Comparison of ENCODE assay signal across 18 cellular contexts in the genomic region with DNA sequence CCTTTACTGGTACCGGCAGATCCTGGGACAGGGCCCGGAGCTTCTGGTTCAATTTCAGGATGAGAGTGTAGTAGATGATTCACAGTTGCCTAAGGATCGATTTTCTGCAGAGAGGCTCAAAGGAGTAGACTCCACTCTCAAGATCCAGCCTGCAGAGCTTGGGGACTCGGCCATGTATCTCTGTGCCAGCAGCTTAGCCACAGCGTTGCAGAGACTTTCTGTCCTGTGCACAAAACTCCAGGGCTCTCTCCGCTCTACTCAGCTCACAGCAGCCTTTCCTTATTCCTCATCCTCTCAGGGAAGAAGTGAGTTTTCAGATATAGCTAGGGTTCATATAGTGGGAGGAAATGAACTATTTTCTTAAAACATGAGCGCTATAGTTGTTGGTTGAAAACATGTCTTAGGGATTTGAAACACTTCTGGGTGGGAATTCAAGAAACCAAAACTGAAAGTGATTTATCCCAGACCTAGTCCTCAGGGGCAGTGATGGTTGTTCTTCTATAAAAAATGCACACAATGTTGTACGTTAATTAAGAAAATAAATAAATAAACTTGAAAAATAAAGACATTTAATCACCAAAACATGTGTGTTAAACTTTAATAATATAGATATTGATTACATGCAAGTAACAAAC.
A peak's percentile ranks its signal among the peaks of the same experiment; 100 is the strongest.
DNase-seq lines count a peak whose midpoint lies in the region; ATAC-seq and TF ChIP-seq lines count a peak whose summit lies in the region.
"Had no signal": no experiment of that assay in that cellular context is flagged by ENCODE, and none has a peak within 500 bp of the region (broad histone marks: within the 10 kb centered on the region; RNA-seq: fewer than 3 reads in every experiment).

No MANE protein-coding gene starts in this region.

- H3K27me3 ChIP-seq in skeletal muscle tissue (ENCODE audit: control insufficient read depth in 3 of 3, insufficient read depth in 3 of 3, low read length in 3 of 3) (no peaks in the 10 kb centered on the region), mesendoderm (ENCODE audit: insufficient read depth, low read length, poor library complexity) (no peaks in the 10 kb centered on the region), thyroid gland (no peaks in the 10 kb centered on the region)
- H3K27me3 ChIP-seq: neural progenitor cell, sigmoid colon had no signal

- H2BK5ac ChIP-seq in mesendoderm (ENCODE audit: low read length) = no peak overlapping the region

- H3K18ac ChIP-seq in mesendoderm (ENCODE audit: low read length) = no peak overlapping the region

- H3K23ac ChIP-seq in mesendoderm (ENCODE audit: low read length) = no peak overlapping the region

- no peaks in the 10 kb centered on the region for H3K9me3 ChIP-seq in KOPT-K1 (ENCODE audit: insufficient read depth, low read length, poor library complexity, severe bottlenecking)
- H3K9me3 ChIP-seq in skeletal muscle tissue (ENCODE audit: control insufficient read depth in 3 of 3, low read length in 3 of 3) = no peaks in the 10 kb centered on the region
- H3K9me3 ChIP-seq in thyroid gland = no peaks in the 10 kb centered on the region
- H3K9me3 ChIP-seq: sigmoid colon had no signal

- TF ChIP-seq CTCF in thyroid gland (IDR thresholded peaks at IDR 0.05) = no peak

- H3K79me1 ChIP-seq in mesendoderm (ENCODE audit: low read length) = no peaks in the 10 kb centered on the region

- H3K4me3 ChIP-seq in skeletal muscle tissue (ENCODE audit: low read length in 3 of 3) (peak overlapping the region in 2 of 3 donors; percentile 25 to 61), mesendoderm (ENCODE audit: low read length) (no peak overlapping the region), thyroid gland (replicated peaks in 1 of 3) (no peak overlapping the region)
- H3K4me3 ChIP-seq: neural progenitor cell, sigmoid colon had no signal

- H2AK5ac ChIP-seq in mesendoderm (ENCODE audit: low read length) = no peak overlapping the region

- no peak overlapping the region for H4K5ac ChIP-seq in mesendoderm (ENCODE audit: low read length)

- ATAC-seq in SK-N-SH treated with all-trans-retinoic acid at 6 μM for 48 hours (peak; percentile 69), left cardiac atrium (peak; percentile 54 to 57), HG02798 (IDR thresholded peaks at IDR 0.05; ENCODE audit: poor library complexity, unreplicated experiment) (no peak)
- ATAC-seq: T-helper 17 cell had no signal

- no peak overlapping the region for H2BK15ac ChIP-seq in mesendoderm (replicated peaks; ENCODE audit: low read depth)

- DNase-seq in left cardiac atrium (no peak), mesendoderm (no peak), substantia nigra (lab: John Stamatoyannopoulos, UW) (no peak), thyroid gland (no peak)
- DNase-seq: activated CD4-positive, CD25-positive, alpha-beta regulatory T cell; activated effector memory CD4-positive, alpha-beta T cell treated with Interleukin-2 at 50 U/mL for 16 hours; NCI-H1048; NCI-H2171; NCI-H774; sigmoid colon; stimulated activated CD4-positive, alpha-beta T cell treated with anti-CD3 and anti-CD28 coated beads, Interleukin-4, amount 100 ng/mL, for 1 hour; T-helper 17 cell had no signal

- no CpG with 5 or more reads among the region's 8 CpGs for WGBS in mesendoderm (ENCODE audit: extremely low coverage, insufficient coverage, low lambda C conversion rate)
- WGBS in thyroid gland, 2 donors = 78 to 80% methylated on average over 8 of the region's 8 CpGs

- H3K4ac ChIP-seq in mesendoderm (ENCODE audit: low read depth, low read length) = no peak overlapping the region

- no peak overlapping the region for H2BK120ac ChIP-seq in mesendoderm (ENCODE audit: low read depth, low read length)

- H3K4me2 ChIP-seq in mesendoderm (ENCODE audit: low read length) = no peak overlapping the region
- H3K4me2 ChIP-seq: neural progenitor cell had no signal

- intact Hi-C loops in left cardiac atrium (cut with DNase I) (no loop called here), thyroid gland (cut with DNase I) (no loop called here)

- no peak overlapping the region for H3K56ac ChIP-seq in mesendoderm (ENCODE audit: low read length)

- H3K79me2 ChIP-seq in mesendoderm (ENCODE audit: control insufficient read depth, insufficient read depth, low read length) = no peaks in the 10 kb centered on the region

- H3K27ac ChIP-seq in KOPT-K1 (ENCODE audit: low read depth, low read length, poor library complexity, severe bottlenecking) (peak overlapping the region; percentile 56), skeletal muscle tissue (ENCODE audit: low read depth, low read length) (no peak overlapping the region), mesendoderm (ENCODE audit: low read depth, low read length) (no peak overlapping the region), substantia nigra (ENCODE audit: low read depth, low read length, poor library complexity, severe bottlenecking) (no peak overlapping the region), thyroid gland (no peak overlapping the region)
- H3K27ac ChIP-seq: C4-2B, neural progenitor cell, sigmoid colon had no signal

- H3K9ac ChIP-seq in skeletal muscle tissue (ENCODE audit: low read depth in 1 of 3, low read length in 3 of 3) = peak overlapping the region in 1 of 3 donors; percentile 45
- H3K9ac ChIP-seq in mesendoderm (ENCODE audit: low read length) = no peak overlapping the region
- H3K9ac ChIP-seq: neural progenitor cell had no signal

- H3K4me1 ChIP-seq in skeletal muscle tissue (ENCODE audit: control insufficient read depth in 3 of 3, insufficient read depth in 3 of 3, low read length in 3 of 3) (peaks cover 3 to 9% (median 6%) of the 10 kb centered on the region in 3 donors), mesendoderm (ENCODE audit: control insufficient read depth, low read depth, low read length) (no peaks in the 10 kb centered on the region), thyroid gland (no peaks in the 10 kb centered on the region)
- H3K4me1 ChIP-seq: neural progenitor cell, sigmoid colon had no signal

- H3K36me3 ChIP-seq in KOPT-K1 (ENCODE audit: insufficient read depth, low read length) (no peaks in the 10 kb centered on the region), skeletal muscle tissue (ENCODE audit: control insufficient read depth in 3 of 3, insufficient read depth in 3 of 3, low read length in 3 of 3) (no peaks in the 10 kb centered on the region), mesendoderm (ENCODE audit: control insufficient read depth, insufficient read depth, low read length) (no peaks in the 10 kb centered on the region), thyroid gland (no peaks in the 10 kb centered on the region)
- H3K36me3 ChIP-seq: neural progenitor cell, sigmoid colon had no signal

- H4K8ac ChIP-seq in mesendoderm (ENCODE audit: low read depth, low read length) = no peak overlapping the region

- TF ChIP-seq POLR2A in thyroid gland (IDR thresholded peaks at IDR 0.05) = no peak

TF ChIP-seq in SK-N-SH treated with all-trans-retinoic acid at 6 μM for 48 hours, 23 proteins besides CTCF, POLR2A, EP300 and RAD21:
- TF ChIP-seq, protein P1, sequence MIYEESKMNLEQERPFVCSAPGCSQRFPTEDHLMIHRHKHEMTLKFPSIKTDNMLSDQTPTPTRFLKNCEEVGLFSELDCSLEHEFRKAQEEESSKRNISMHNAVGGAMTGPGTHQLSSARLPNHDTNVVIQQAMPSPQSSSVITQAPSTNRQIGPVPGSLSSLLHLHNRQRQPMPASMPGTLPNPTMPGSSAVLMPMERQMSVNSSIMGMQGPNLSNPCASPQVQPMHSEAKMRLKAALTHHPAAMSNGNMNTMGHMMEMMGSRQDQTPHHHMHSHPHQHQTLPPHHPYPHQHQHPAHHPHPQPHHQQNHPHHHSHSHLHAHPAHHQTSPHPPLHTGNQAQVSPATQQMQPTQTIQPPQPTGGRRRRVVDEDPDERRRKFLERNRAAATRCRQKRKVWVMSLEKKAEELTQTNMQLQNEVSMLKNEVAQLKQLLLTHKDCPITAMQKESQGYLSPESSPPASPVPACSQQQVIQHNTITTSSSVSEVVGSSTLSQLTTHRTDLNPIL (CRISPR knock-in tag; IDR thresholded peaks at IDR 0.05; ENCODE audit: low read depth) = no peak
- TF ChIP-seq PPARA (CRISPR knock-in tag; IDR thresholded peaks at IDR 0.05; ENCODE audit: borderline replicate concordance) (no peak), ZFP3 (CRISPR knock-in tag; IDR thresholded peaks at IDR 0.05) (no peak), TOX (CRISPR knock-in tag; IDR thresholded peaks at IDR 0.05; ENCODE audit: borderline replicate concordance) (no peak), ZC3H10 (CRISPR knock-in tag; IDR thresholded peaks at IDR 0.05) (no peak)

Comparison
In these comparisons a context has a peak if more than half of its experiments do, and no peak if none do; other contexts are left out.
1. H3K4me3 ChIP-seq: peak in skeletal muscle tissue (2 of 3); none in mesendoderm (single experiment) and thyroid gland (0 of 3).